Comparison of ENCODE assay signal across 9 cellular contexts in genomic region chr1:12125422-12126355, GRCh38. TPM values are rescaled to one million over a fixed set of nuclear protein-coding genes. Genes with fewer than 3 reads are reported as not detected.
DNase-seq lines count a peak whose midpoint lies in the region; ATAC-seq and TF ChIP-seq lines count a peak whose summit lies in the region.
"Had no signal": no experiment of that assay in that cellular context is flagged by ENCODE, and none has a peak within 500 bp of the region (broad histone marks: within the 10 kb centered on the region; RNA-seq: fewer than 3 reads in every experiment).

No MANE protein-coding gene starts in this region.

- no peak for TF ChIP-seq POLR2A in thyroid gland (IDR thresholded peaks at IDR 0.05)

- H3K27me3 ChIP-seq in thyroid gland: no peaks in the 10 kb centered on the region

- no peak overlapping the region for H3K4me3 ChIP-seq in thyroid gland (replicated peaks in 1 of 3)

- no peaks in the 10 kb centered on the region for H3K36me3 ChIP-seq in thyroid gland

- ATAC-seq in activated B cell treated with CpG ODN at 0.5 μM for 24 hours (ENCODE audit: low read depth): no peak
- ATAC-seq in stimulated activated memory B cell treated with anti-CD40 and anti-IgM and Interleukin-4, amounts not matched to agents 10 μg/mL and 1 μg/mL and 100 μg/mL, for 72 hours: no peak
- no peak for ATAC-seq in GM18498 (IDR thresholded peaks at IDR 0.05; ENCODE audit: unreplicated experiment)

- POLR2A ChIA-PET in activated B cell treated with CpG ODN at 0.5 μM for 24 hours (lab: Charles Lee): interaction anchor here (0.5 to 6.0 kb wide), 19 partner anchors 8 to 251 kb away, joined by 3 to 103 read pairs (median 4); partner anchors contain the start of genes MIIP and TNFRSF1B

- 69 to 86% methylated on average over 18 to 24 of the region's 24 CpGs for WGBS in thyroid gland, 2 donors

- H3K36me3 Mint-ChIP-seq in T-helper 1 cell treated with Interleukin-12 subunit alpha and Interleukin-12 subunit beta and Interleukin-4 antibody, amounts not matched to agents 30 μg/mL and 1 μg/mL, for 36 hours (ENCODE audit: low read depth): peaks cover 2% of the 10 kb centered on the region
- no peaks in the 10 kb centered on the region for H3K36me3 Mint-ChIP-seq in activated B cell treated with CpG ODN at 0.5 μM for 24 hours (ENCODE audit: low read depth)
- H3K36me3 Mint-ChIP-seq in stimulated activated memory B cell treated with anti-CD40 and anti-IgM and Interleukin-4, amounts not matched to agents 10 μg/mL and 1 μg/mL and 100 μg/mL, for 72 hours: peaks cover 10% of the 10 kb centered on the region

- intact Hi-C loops in activated B cell treated with CpG ODN at 0.5 μM for 24 hours (cut with micrococcal nuclease): loop anchor here (1.0 kb wide), 5 partner anchors 28 to 119 kb away; no protein-coding TSS in a partner anchor
- intact Hi-C loops in thyroid gland (cut with DNase I): loop anchor here (2.0 to 10.0 kb wide), 2 partner anchors 83 to 539 kb away; no protein-coding TSS in a partner anchor

- DNase-seq in T-helper 1 cell: no peak
- DNase-seq in activated B cell treated with CpG ODN at 0.5 μM for 24 hours: no peak
- DNase-seq in islet precursor cell: peak; percentile 47
- DNase-seq in thyroid gland: no peak
- no peak for DNase-seq in NCI-H510A (lab: John Stamatoyannopoulos, UW)
- DNase-seq: NCI-H2081 treated with DMSO at 0.1 percent for 48 hours had no signal

- CTCF ChIA-PET in activated B cell treated with CpG ODN at 0.5 μM for 24 hours (lab: Charles Lee): interaction anchor here (1.0 to 6.2 kb wide), 35 partner anchors 9 to 534 kb away, joined by 3 to 261 read pairs (median 7); no protein-coding TSS in a partner anchor

- peaks cover 13% of the 10 kb centered on the region in 2 donors for H3K4me1 ChIP-seq in thyroid gland

- TF ChIP-seq CTCF in activated B cell treated with CpG ODN at 0.5 μM for 24 hours (IDR thresholded peaks at IDR 0.05) (no peak), thyroid gland (IDR thresholded peaks at IDR 0.05) (no peak)

- peaks cover 23% of the 10 kb centered on the region for H3K4me1 Mint-ChIP-seq in T-helper 1 cell treated with Interleukin-12 subunit alpha and Interleukin-12 subunit beta and Interleukin-4 antibody, amounts not matched to agents 30 μg/mL and 1 μg/mL, for 36 hours (ENCODE audit: low read depth)
- peaks cover 34% of the 10 kb centered on the region for H3K4me1 Mint-ChIP-seq in activated B cell treated with CpG ODN at 0.5 μM for 24 hours
- H3K4me1 Mint-ChIP-seq in stimulated activated memory B cell treated with anti-CD40 and anti-IgM and Interleukin-4, amounts not matched to agents 10 μg/mL and 1 μg/mL and 100 μg/mL, for 72 hours: peaks cover 44% of the 10 kb centered on the region

- no peaks in the 10 kb centered on the region for H3K9me3 Mint-ChIP-seq in T-helper 1 cell treated with Interleukin-12 subunit alpha and Interleukin-12 subunit beta and Interleukin-4 antibody, amounts not matched to agents 30 μg/mL and 1 μg/mL, for 36 hours
- H3K9me3 Mint-ChIP-seq in activated B cell treated with CpG ODN at 0.5 μM for 24 hours: no peaks in the 10 kb centered on the region
- no peaks in the 10 kb centered on the region for H3K9me3 Mint-ChIP-seq in stimulated activated memory B cell treated with anti-CD40 and anti-IgM and Interleukin-4, amounts not matched to agents 10 μg/mL and 1 μg/mL and 100 μg/mL, for 72 hours

- peak overlapping the region; percentile 73 for H3K27ac Mint-ChIP-seq in T-helper 1 cell treated with Interleukin-12 subunit alpha and Interleukin-12 subunit beta and Interleukin-4 antibody, amounts not matched to agents 30 μg/mL and 1 μg/mL, for 36 hours
- peak overlapping the region; percentile 55 for H3K27ac Mint-ChIP-seq in activated B cell treated with CpG ODN at 0.5 μM for 24 hours
- H3K27ac Mint-ChIP-seq in stimulated activated memory B cell treated with anti-CD40 and anti-IgM and Interleukin-4, amounts not matched to agents 10 μg/mL and 1 μg/mL and 100 μg/mL, for 72 hours: peak overlapping the region; percentile 95

- no peaks in the 10 kb centered on the region for H3K27me3 Mint-ChIP-seq in T-helper 1 cell treated with Interleukin-12 subunit alpha and Interleukin-12 subunit beta and Interleukin-4 antibody, amounts not matched to agents 30 μg/mL and 1 μg/mL, for 36 hours (ENCODE audit: low read depth)
- H3K27me3 Mint-ChIP-seq in activated B cell treated with CpG ODN at 0.5 μM for 24 hours: no peaks in the 10 kb centered on the region
- H3K27me3 Mint-ChIP-seq in stimulated activated memory B cell treated with anti-CD40 and anti-IgM and Interleukin-4, amounts not matched to agents 10 μg/mL and 1 μg/mL and 100 μg/mL, for 72 hours: no peaks in the 10 kb centered on the region

- no peak overlapping the region for H3K4me3 Mint-ChIP-seq in T-helper 1 cell treated with Interleukin-12 subunit alpha and Interleukin-12 subunit beta and Interleukin-4 antibody, amounts not matched to agents 30 μg/mL and 1 μg/mL, for 36 hours
- H3K4me3 Mint-ChIP-seq in activated B cell treated with CpG ODN at 0.5 μM for 24 hours: no peak overlapping the region
- peak overlapping the region; percentile 36 for H3K4me3 Mint-ChIP-seq in stimulated activated memory B cell treated with anti-CD40 and anti-IgM and Interleukin-4, amounts not matched to agents 10 μg/mL and 1 μg/mL and 100 μg/mL, for 72 hours

- no peaks in the 10 kb centered on the region for H3K9me3 ChIP-seq in thyroid gland

- peak overlapping the region in 1 of 3 donors; percentile 2 for H3K27ac ChIP-seq in thyroid gland

RNA-seq across cellular contexts. Expression of gene TNFRSF1B, which starts 41.1 kb away (rescaled TPM):
- total RNA-seq in activated B cell treated with CpG ODN at 0.5 μM for 24 hours: 89.0 and 98.6 TPM in 2 replicates
- 10 to 100 TPM in 2 of 4 donors, 1 to 10 TPM in 2; 4.4 to 20.4 (median 9.0) TPM for total RNA-seq in thyroid gland
